Comparison of ENCODE assay signal across 13 cellular contexts in the genomic region with DNA sequence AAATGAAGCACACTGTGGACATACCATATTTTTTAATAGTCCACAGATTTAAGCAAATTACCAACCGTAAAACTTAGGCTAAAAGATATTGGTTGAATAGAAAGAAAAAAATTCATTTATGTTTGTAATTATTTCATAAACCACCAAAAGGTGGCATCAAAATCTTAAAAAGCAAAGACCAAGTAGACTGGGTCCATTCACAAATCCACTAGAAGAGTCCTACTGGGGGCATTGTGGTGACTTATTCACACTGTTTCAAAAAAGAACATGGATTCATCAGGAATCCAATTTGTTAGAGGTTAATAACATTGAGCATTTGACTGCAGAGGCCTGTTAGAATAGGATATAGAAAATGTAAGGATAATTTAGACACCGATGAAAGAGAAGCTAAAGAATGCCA.
DNase-seq lines count a peak whose midpoint lies in the region; ATAC-seq, FAIRE-seq and TF ChIP-seq lines count a peak whose summit lies in the region.
"Had no signal": no experiment of that assay in that cellular context is flagged by ENCODE, and none has a peak within 500 bp of the region (broad histone marks: within the 10 kb centered on the region; RNA-seq: fewer than 3 reads in every experiment).

No MANE protein-coding gene starts in this region.

- no peak overlapping the region for H3K4me3 ChIP-seq in fibroblast of pulmonary artery (replicated peaks; ENCODE audit: low read depth, low read length)
- H3K4me3 ChIP-seq: SJCRH30 had no signal

- DNase-seq in A172 (ENCODE audit: low spot score) (peak; percentile 23), RWPE1 (ENCODE audit: low spot score) (peak; percentile 2), fibroblast of pulmonary artery (ENCODE audit: low read depth) (peak; percentile 45), GM12892 (ENCODE audit: insufficient read length) (no peak), NCI-H774 (lab: John Stamatoyannopoulos, UW) (no peak), SHP77 (lab: John Stamatoyannopoulos, UW) (no peak)
- DNase-seq: CD4-positive, CD25-positive, alpha-beta regulatory T cell; cerebellar nuclear complex; kidney; SJCRH30 had no signal

- POLR2A ChIA-PET in RWPE1 (lab: Yijun Ruan, JAX; ENCODE audit: low non-redundant PET): no interaction called here

- peak; percentile 55 for ATAC-seq in GM18868 (IDR thresholded peaks at IDR 0.05; ENCODE audit: unreplicated experiment)
- ATAC-seq in esophagus mucosa: no peak
- ATAC-seq: sciatic nerve had no signal

- TF ChIP-seq CTCF in RWPE1 (conservative IDR thresholded peaks at IDR 0.05; ENCODE audit: low read depth): no peak
- TF ChIP-seq CTCF in fibroblast of pulmonary artery (IDR thresholded peaks at IDR 0.05; ENCODE audit: low read length, missing control alignments): peak; percentile 20

- TF ChIP-seq POLR2A in GM12892 (IDR thresholded peaks at IDR 0.05; ENCODE audit: low read depth, low read length): no peak

- no peak for FAIRE-seq in GM12892 (lab: Jason Lieb, UNC)
- FAIRE-seq: kidney had no signal

- no peak overlapping the region for H3K27ac ChIP-seq in RWPE1
- H3K27ac ChIP-seq: SJCRH30 had no signal

- CTCF ChIA-PET in RWPE1 (lab: Yijun Ruan, JAX): interaction anchor here (0.6 to 1.2 kb wide), 5 partner anchors 297 to 311 kb away, joined by 3 to 4 read pairs (median 4); no protein-coding TSS in a partner anchor

Comparison
In these comparisons a context has a peak if more than half of its experiments do, and no peak if none do; other contexts are left out.
1. DNase-seq: peak in A172 (single experiment), RWPE1 (single experiment) and fibroblast of pulmonary artery (single experiment); none in GM12892 (single experiment), NCI-H774 (single experiment) and SHP77 (0 of 2).